28 cellular contexts compared by ENCODE assay signal in the genomic region with DNA sequence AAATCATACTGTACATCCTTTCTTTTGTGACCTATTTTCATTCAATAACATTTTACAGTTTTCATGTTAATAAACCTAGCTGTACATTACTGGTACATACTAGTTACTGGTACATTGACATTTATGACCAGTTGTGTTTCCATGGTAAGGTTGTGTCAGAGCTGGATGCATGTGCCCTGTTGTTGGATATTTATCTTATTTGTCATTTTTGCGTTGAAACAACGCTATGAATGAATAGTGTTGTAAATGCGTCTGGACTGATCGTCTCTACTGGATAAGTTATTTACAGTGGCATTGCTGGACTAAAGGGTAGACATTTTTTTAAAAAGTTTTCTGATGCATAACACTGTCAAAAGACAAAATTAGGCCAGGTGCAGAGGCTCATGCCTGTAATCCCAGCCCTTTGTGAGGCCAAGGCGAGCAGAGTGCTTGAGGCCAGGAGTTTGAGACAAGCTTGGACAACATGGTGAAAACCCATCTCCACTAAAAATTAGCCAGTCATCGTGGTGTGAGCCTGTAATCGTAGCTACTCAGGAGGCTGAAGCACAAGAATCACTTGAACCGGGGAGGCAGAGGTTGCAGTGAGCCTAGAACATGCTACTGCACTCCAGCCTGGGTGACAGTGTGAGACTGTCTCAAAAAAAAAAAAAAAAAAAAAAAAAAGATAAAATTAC. TPM values are rescaled to one million over a fixed set of nuclear protein-coding genes. Genes with fewer than 3 reads are reported as not detected.
DNase-seq lines count a peak whose midpoint lies in the region; ATAC-seq and TF ChIP-seq lines count a peak whose summit lies in the region.
"Had no signal": no experiment of that assay in that cellular context is flagged by ENCODE, and none has a peak within 500 bp of the region (broad histone marks: within the 10 kb centered on the region; RNA-seq: fewer than 3 reads in every experiment).

No MANE protein-coding gene starts in this region.

- no TSS peak for BruUV-seq in HCT116 (replicated peaks; lab: Mats Ljungman, UMichigan)

- H3K9ac ChIP-seq in HCT116 (ENCODE audit: low read length) = no peak overlapping the region
- peak overlapping the region; percentile 66 for H3K9ac ChIP-seq in adipocyte (ENCODE audit: low read length)
- H3K9ac ChIP-seq in skeletal muscle satellite cell (ENCODE audit: low read depth, low read length) = peak overlapping the region; percentile 77

- H3K9me3 ChIP-seq in HCT116 (ENCODE audit: control insufficient read depth in 1 of 2, insufficient read depth in 1 of 2, low read depth in 1 of 2, low read length in 2 of 2) = no peaks in the 10 kb centered on the region
- no peaks in the 10 kb centered on the region for H3K9me3 ChIP-seq in adipocyte (ENCODE audit: control insufficient read depth, low read length)
- H3K9me3 ChIP-seq in skeletal muscle satellite cell (replicated peaks; ENCODE audit: low read length) = no peaks in the 10 kb centered on the region
- H3K9me3 ChIP-seq: body of pancreas, left lung, prostate gland, thoracic aorta had no signal

- H3K36me3 ChIP-seq in HCT116 (ENCODE audit: control insufficient read depth in 1 of 2, insufficient read depth in 2 of 2, low read length in 2 of 2) (no peaks in the 10 kb centered on the region), adipocyte (ENCODE audit: control insufficient read depth, insufficient read depth, low read length, severe bottlenecking) (no peaks in the 10 kb centered on the region), skeletal muscle satellite cell (ENCODE audit: insufficient read depth, low read length) (no peaks in the 10 kb centered on the region)
- H3K36me3 ChIP-seq: left lung, prostate gland, thoracic aorta had no signal

- intact Hi-C loops in HCT116 (cut with micrococcal nuclease) = no loop called here

- H3K4me3 ChIP-seq in HCT116 (replicated peaks in 1 of 2; ENCODE audit: low read depth in 1 of 2, low read length in 2 of 2) = no peak overlapping the region
- H3K4me3 ChIP-seq in adipocyte (ENCODE audit: low read length) = no peak overlapping the region
- no peak overlapping the region for H3K4me3 ChIP-seq in skeletal muscle satellite cell (ENCODE audit: low read length)
- H3K4me3 ChIP-seq: body of pancreas, dorsolateral prefrontal cortex, left lung, PC-9, prostate gland, thoracic aorta had no signal

- H2AFZ ChIP-seq in HCT116 (ENCODE audit: low read depth, low read length, poor library complexity, severe bottlenecking) = peak overlapping the region; percentile 86
- H2AFZ ChIP-seq: PC-9 had no signal

- no peak for TF ChIP-seq POLR2A in HCT116 (IDR thresholded peaks at IDR 0.05; ENCODE audit: borderline replicate concordance, extremely low read depth, insufficient read depth, insufficient read length)

- no peak for DNase-seq in HCT116 (ENCODE audit: low read depth, low spot score)
- DNase-seq in adipocyte (ENCODE audit: low read depth) = no peak
- DNase-seq in myocyte (ENCODE audit: low read depth) = peak; percentile 33
- no peak for DNase-seq in hypothalamus (lab: John Stamatoyannopoulos, UW)
- DNase-seq: activated CD4-positive, alpha-beta memory T cell treated with anti-CD3 and anti-CD28 coated beads, Interleukin-2, amount 10 ng/mL, durations not matched to agents 7 days and 5 days; activated CD4-positive, alpha-beta T cell treated with anti-CD3 and anti-CD28 coated beads for 1 hour; activated CD8-positive, alpha-beta memory T cell treated with anti-CD3 and anti-CD28 coated beads, Interleukin-2, amount 50 U/mL, for 4 hours; activated naive CD4-positive, alpha-beta T cell; activated naive CD8-positive, alpha-beta T cell treated with anti-CD3 and anti-CD28 coated beads, Interleukin-2, amount 50 U/mL, for 24 hours; body of pancreas; CD8-positive, alpha-beta memory T cell; DMS 273 treated with DMSO at 0.1 percent for 48 hours; GOT3; left lung; mesendoderm; NCI-H2029; NCI-H526; PC-9; SHP77; stimulated activated CD4-positive, alpha-beta T cell treated with anti-CD3 and anti-CD28 coated beads, Interleukin-1b, Interleukin-23, amount 100 ng/mL, for 48 hours; stimulated activated naive CD8-positive, alpha-beta T cell treated with anti-CD3 and anti-CD28 coated beads, Interleukin-15, Interleukin-2, amounts not matched to agents 100 U/mL and 50 U/mL, for 24 hours had no signal

- H3K4me1 ChIP-seq in HCT116 (ENCODE audit: control insufficient read depth in 1 of 2, insufficient read depth in 2 of 2, low read length in 2 of 2) (peaks cover 16 to 38% of the 10 kb centered on the region in 2 experiments), adipocyte (ENCODE audit: control insufficient read depth, insufficient read depth, low read length) (peaks cover 51% of the 10 kb centered on the region), skeletal muscle satellite cell (ENCODE audit: control insufficient read depth, insufficient read depth, low read length) (peaks cover 65% of the 10 kb centered on the region)
- H3K4me1 ChIP-seq: prostate gland had no signal

- H3K27ac ChIP-seq in HCT116 (ENCODE audit: low read depth, low read length) = no peak overlapping the region
- H3K27ac ChIP-seq: body of pancreas, dorsolateral prefrontal cortex, PC-9, thoracic aorta had no signal

- CTCF ChIA-PET in HCT116 (lab: Charles Lee) = interaction anchor here (0.8 kb wide), 1 partner anchor 66 kb away, joined by 3 read pairs; no protein-coding TSS in a partner anchor

- no peaks in the 10 kb centered on the region for H3K79me2 ChIP-seq in HCT116 (ENCODE audit: insufficient read depth, low read length)

- POLR2A ChIA-PET in HCT116 (lab: Charles Lee) = no interaction called here

- no peaks in the 10 kb centered on the region for H4K20me1 ChIP-seq in HCT116 (ENCODE audit: insufficient read depth)

- TF ChIP-seq RAD21 in HCT116 (IDR thresholded peaks at IDR 0.05; ENCODE audit: low read depth) = no peak

- no peaks in the 10 kb centered on the region for H3K27me3 ChIP-seq in HCT116 (ENCODE audit: insufficient read depth, low read length)
- H3K27me3 ChIP-seq in adipocyte (replicated peaks; ENCODE audit: control insufficient read depth, insufficient read depth, low read length) = no peaks in the 10 kb centered on the region
- no peaks in the 10 kb centered on the region for H3K27me3 ChIP-seq in skeletal muscle satellite cell (ENCODE audit: control insufficient read depth, insufficient read depth, low read length)
- H3K27me3 ChIP-seq: body of pancreas, dorsolateral prefrontal cortex, left lung had no signal

- no peak for TF ChIP-seq CTCF in HCT116 (IDR thresholded peaks at IDR 0.05 in 2 of 3, conservative IDR thresholded peaks at IDR 0.05 in 1 of 3; ENCODE audit: borderline replicate concordance in 1 of 3, insufficient read depth in 1 of 3, low read depth in 2 of 3, low read length in 2 of 3)

- RAD21 ChIA-PET in HCT116 (lab: Charles Lee; ENCODE audit: low non-redundant PET in 1 of 2, low total read pairs in 2 of 2, uncharacterized antibody in 2 of 2, unreplicated experiment in 2 of 2) = no interaction called here

- no peaks in the 10 kb centered on the region for H3K9me2 ChIP-seq in HCT116 (ENCODE audit: insufficient read depth)

- H3K4me2 ChIP-seq in HCT116 (ENCODE audit: low read length) (no peak overlapping the region), skeletal muscle satellite cell (ENCODE audit: low read length) (peak overlapping the region; percentile 51)
- H3K4me2 ChIP-seq: PC-9 had no signal

- ATAC-seq in HCT116 (no peak), GM18861 (IDR thresholded peaks at IDR 0.05; ENCODE audit: unreplicated experiment) (no peak), HG03280 (IDR thresholded peaks at IDR 0.05; ENCODE audit: unreplicated experiment) (no peak), GM18873 (IDR thresholded peaks at IDR 0.05; ENCODE audit: low FRiP score, unreplicated experiment) (no peak)
- ATAC-seq: activated naive CD8-positive, alpha-beta T cell treated with anti-CD3 and anti-CD28 coated beads, Interleukin-2, amount 50 U/mL, for 24 hours; body of pancreas; left lung; stimulated activated naive CD8-positive, alpha-beta T cell treated with anti-CD3 and anti-CD28 coated beads, Interleukin-15, Interleukin-2, amounts not matched to agents 100 U/mL and 50 U/mL, for 24 hours had no signal

TF ChIP-seq in HCT116, 20 proteins besides CTCF, POLR2A, EP300 and RAD21:
- no peak for TF ChIP-seq ELF1 (IDR thresholded peaks at IDR 0.05; ENCODE audit: borderline replicate concordance, low read depth)
- TF ChIP-seq TCF7L2 (IDR thresholded peaks at IDR 0.05; ENCODE audit: borderline replicate concordance, extremely low read depth, insufficient read depth, insufficient read length) = no peak
- TF ChIP-seq CEBPB (IDR thresholded peaks at IDR 0.05; ENCODE audit: low read depth) = no peak
- TF ChIP-seq, protein P1, sequence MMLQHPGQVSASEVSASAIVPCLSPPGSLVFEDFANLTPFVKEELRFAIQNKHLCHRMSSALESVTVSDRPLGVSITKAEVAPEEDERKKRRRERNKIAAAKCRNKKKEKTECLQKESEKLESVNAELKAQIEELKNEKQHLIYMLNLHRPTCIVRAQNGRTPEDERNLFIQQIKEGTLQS (IDR thresholded peaks at IDR 0.05) = no peak
- TF ChIP-seq YY1 (IDR thresholded peaks at IDR 0.05; ENCODE audit: extremely low read depth, insufficient replicate concordance, low read depth, low read length) = no peak
- TF ChIP-seq EGR1 (IDR thresholded peaks at IDR 0.05; ENCODE audit: low read depth) = no peak
- no peak for TF ChIP-seq SP1 (IDR thresholded peaks at IDR 0.05; ENCODE audit: low read depth)
- no peak for TF ChIP-seq CBX3 (IDR thresholded peaks at IDR 0.05; ENCODE audit: low read depth)
- TF ChIP-seq SRF (IDR thresholded peaks at IDR 0.05; ENCODE audit: low read depth) = no peak
- no peak for TF ChIP-seq ZNF274 (IDR thresholded peaks at IDR 0.05; ENCODE audit: low read depth, low read length)
- TF ChIP-seq, protein P2, sequence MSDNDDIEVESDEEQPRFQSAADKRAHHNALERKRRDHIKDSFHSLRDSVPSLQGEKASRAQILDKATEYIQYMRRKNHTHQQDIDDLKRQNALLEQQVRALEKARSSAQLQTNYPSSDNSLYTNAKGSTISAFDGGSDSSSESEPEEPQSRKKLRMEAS (IDR thresholded peaks at IDR 0.05) = no peak
- no peak for TF ChIP-seq POLR2AphosphoS5 (IDR thresholded peaks at IDR 0.05; ENCODE audit: low read depth, low read length)
- no peak for TF ChIP-seq ZFX (IDR thresholded peaks at IDR 0.05)
- no peak for TF ChIP-seq FOSL1 (IDR thresholded peaks at IDR 0.05; ENCODE audit: low read depth)
- TF ChIP-seq EZH2 (IDR thresholded peaks at IDR 0.05) = no peak

RNA-seq across cellular contexts. Expression of gene MCFD2, which starts 40.2 kb away (rescaled TPM):
- total RNA-seq in HCT116 (2021; ENCODE audit: unreplicated experiment) (73.9 TPM), myocyte (51.8 and 66.7 TPM in 2 replicates)
- 57.7 and 60.5 TPM in 2 replicates for polyA plus RNA-seq in HCT116 (2012)
- polyA plus RNA-seq in myocyte (2012) = 63.8 TPM
- total RNA-seq in skeletal muscle satellite cell (2012; rRNA removed) = 146 and 148 TPM in 2 replicates
